Comparison of ENCODE assay signal across 18 cellular contexts in genomic region chr1:82318265-82318664, GRCh38.
A peak's percentile ranks its signal among the peaks of the same experiment; 100 is the strongest.
DNase-seq lines count a peak whose midpoint lies in the region; ATAC-seq, FAIRE-seq and TF ChIP-seq lines count a peak whose summit lies in the region.
"Had no signal": no experiment of that assay in that cellular context is flagged by ENCODE, and none has a peak within 500 bp of the region (broad histone marks: within the 10 kb centered on the region; RNA-seq: fewer than 3 reads in every experiment).

No MANE protein-coding gene starts in this region.

- no peak for TF ChIP-seq CTCF in D721Med (IDR thresholded peaks at IDR 0.05; ENCODE audit: insufficient read depth, missing control alignments)

- DNase-seq in D721Med (ENCODE audit: insufficient read length, low spot score) (no peak), adipocyte (ENCODE audit: low read depth) (peak; percentile 52), epithelial cell of prostate (ENCODE audit: low read depth, low spot score) (no peak), iris pigment epithelial cell (ENCODE audit: low read depth) (peak; percentile 23), NCI-H1417 treated with DMSO at 0.1 percent for 48 hours (lab: John Stamatoyannopoulos, UW) (no peak)
- DNase-seq: Caco-2; CD4-positive, alpha-beta T cell; DMS53; HFFc6; NCI-H1105; NCI-H1694; NCI-H2081 treated with DMSO at 0.1 percent for 48 hours; NK-92 treated with Interleukin-12 subunit alpha and Interleukin-12 subunit beta, amount 100 ng/mL, for 24 hours; SIG-M5 had no signal

- H3K9ac ChIP-seq in adipocyte (ENCODE audit: low read length), result no peak overlapping the region

- H3K27me3 ChIP-seq in adipocyte (replicated peaks; ENCODE audit: control insufficient read depth, insufficient read depth, low read length), result no peaks in the 10 kb centered on the region

- ATAC-seq in HG03439 (IDR thresholded peaks at IDR 0.05; ENCODE audit: unreplicated experiment), result no peak
- ATAC-seq in HG03097 (IDR thresholded peaks at IDR 0.05; ENCODE audit: low FRiP score, unreplicated experiment), result no peak
- no peak for ATAC-seq in HG03196 (IDR thresholded peaks at IDR 0.05; ENCODE audit: unreplicated experiment)

- no peaks in the 10 kb centered on the region for H3K9me3 ChIP-seq in adipocyte (ENCODE audit: control insufficient read depth, low read length)
- H3K9me3 ChIP-seq: Caco-2 had no signal

- peak overlapping the region; percentile 57 for H3K27ac ChIP-seq in epithelial cell of prostate

- no peak overlapping the region for H3K4me3 ChIP-seq in adipocyte (ENCODE audit: low read length)

- no peaks in the 10 kb centered on the region for H3K36me3 ChIP-seq in adipocyte (ENCODE audit: control insufficient read depth, insufficient read depth, low read length, severe bottlenecking)

- peak; percentile 35 for FAIRE-seq in D721Med (lab: Jason Lieb, UNC)
- FAIRE-seq: GM12891 had no signal

- peaks cover 21% of the 10 kb centered on the region for H3K4me1 ChIP-seq in adipocyte (ENCODE audit: control insufficient read depth, insufficient read depth, low read length)
- H3K4me1 ChIP-seq: Caco-2 had no signal

Comparison
In these comparisons a context has a peak if more than half of its experiments do, and no peak if none do; other contexts are left out.
1. DNase-seq: peak in adipocyte (single experiment) and iris pigment epithelial cell (single experiment); none in D721Med (single experiment), epithelial cell of prostate (single experiment) and NCI-H1417 treated with DMSO at 0.1 percent for 48 hours (single experiment).